22 cellular contexts compared by ENCODE assay signal in genomic region chr16:52128407-52128806, GRCh38.
DNase-seq lines count a peak whose midpoint lies in the region; ATAC-seq and TF ChIP-seq lines count a peak whose summit lies in the region.
"Had no signal": no experiment of that assay in that cellular context is flagged by ENCODE, and none has a peak within 500 bp of the region (broad histone marks: within the 10 kb centered on the region; RNA-seq: fewer than 3 reads in every experiment).

No MANE protein-coding gene starts in this region.

- no peak overlapping the region for H2BK5ac ChIP-seq in neuronal stem cell (ENCODE audit: low read length)

- H3K27me3 ChIP-seq in neuronal stem cell (ENCODE audit: control insufficient read depth in 3 of 3, insufficient read depth in 3 of 3, low read depth in 1 of 3, low read length in 3 of 3): peaks cover 0 to 6% (median 0%) of the 10 kb centered on the region in 3 experiments
- H3K27me3 ChIP-seq: BLaER1 treated with 17β-estradiol and CSF1 and Interleukin-3, amounts not matched to agents 10 nM and 100 nM; Peyer's patch had no signal

- H3K14ac ChIP-seq in neuronal stem cell (ENCODE audit: low read length): no peak overlapping the region

- no peak overlapping the region for H3K23ac ChIP-seq in neuronal stem cell (ENCODE audit: low read depth, low read length, poor library complexity)

- no CpG with 5 or more reads among the region's 3 CpGs for WGBS in neuronal stem cell (ENCODE audit: extremely low coverage in 2 of 2, insufficient read length in 2 of 2, insufficient replicate concordance in 1 of 2), 2 donors

- H3K4me3 ChIP-seq in neuronal stem cell (ENCODE audit: low read length in 2 of 2): no peak overlapping the region
- H3K4me3 ChIP-seq: BLaER1 treated with 17β-estradiol and CSF1 and Interleukin-3, amounts not matched to agents 10 nM and 100 nM; Peyer's patch had no signal

- TF ChIP-seq CTCF in GM20000 (IDR thresholded peaks at IDR 0.05; ENCODE audit: extremely low read depth, missing control alignments): no peak

- no peak overlapping the region for H2BK120ac ChIP-seq in neuronal stem cell (ENCODE audit: low read depth, low read length)

- no peak overlapping the region for H4K8ac ChIP-seq in neuronal stem cell (ENCODE audit: low read depth, low read length)

- DNase-seq in Ammon's horn (ENCODE audit: low spot score): peak; percentile 54
- DNase-seq in NCI-H2171 (lab: John Stamatoyannopoulos, UW): peak; percentile 11
- DNase-seq in globus pallidus (ENCODE audit: low spot score): peak; percentile 46
- DNase-seq in neuronal stem cell (ENCODE audit: low spot score): no peak
- no peak for DNase-seq in GM20000 (ENCODE audit: low spot score)
- DNase-seq in OCI-M1 (lab: John Stamatoyannopoulos, UW): no peak
- DNase-seq in hepatic stellate cell (ENCODE audit: low spot score): no peak
- DNase-seq: CD4-positive, alpha-beta T cell; COR-L47; DMS79 treated with DMSO at 0.1 percent for 48 hours; Karpas-422; NCI-H1092 treated with DMSO at 0.1 percent for 48 hours; NCI-H1436; NCI-H187; NCI-H2081 treated with DMSO at 0.1 percent for 48 hours; NCI-H2227 treated with DMSO at 0.1 percent for 48 hours; NCI-H526 treated with DMSO at 0.1 percent for 48 hours; Peyer's patch; SHP77 treated with DMSO at 0.1 percent for 48 hours had no signal

- H3K79me1 ChIP-seq in neuronal stem cell (ENCODE audit: low read depth, low read length): no peaks in the 10 kb centered on the region

- no peak overlapping the region for H3K9ac ChIP-seq in neuronal stem cell (ENCODE audit: low read depth, low read length, poor library complexity)
- H3K9ac ChIP-seq: BLaER1 treated with 17β-estradiol and CSF1 and Interleukin-3, amounts not matched to agents 10 nM and 100 nM had no signal

- peak overlapping the region; percentile 11 for H2AFZ ChIP-seq in neuronal stem cell (ENCODE audit: low read length)

- no peak overlapping the region for H3K4ac ChIP-seq in neuronal stem cell (ENCODE audit: low read length)

- no peaks in the 10 kb centered on the region for H3K36me3 ChIP-seq in neuronal stem cell (replicated peaks in 1 of 2; ENCODE audit: control insufficient read depth in 2 of 2, insufficient read depth in 2 of 2, low read length in 2 of 2)
- H3K36me3 ChIP-seq: BLaER1 treated with 17β-estradiol and CSF1 and Interleukin-3, amounts not matched to agents 10 nM and 100 nM; Peyer's patch had no signal

- no peak overlapping the region for H2BK12ac ChIP-seq in neuronal stem cell (ENCODE audit: low read length)

- H3K27ac ChIP-seq in neuronal stem cell (replicated peaks; ENCODE audit: low read length): no peak overlapping the region
- H3K27ac ChIP-seq: BLaER1 treated with 17β-estradiol and CSF1 and Interleukin-3, amounts not matched to agents 10 nM and 100 nM; Peyer's patch had no signal

- H3K9me3 ChIP-seq in neuronal stem cell (replicated peaks in 1 of 2; ENCODE audit: control insufficient read depth in 2 of 2, insufficient read depth in 1 of 2, low read depth in 1 of 2, low read length in 2 of 2): peaks cover 0 to 3% of the 10 kb centered on the region in 2 donors
- H3K9me3 ChIP-seq: BLaER1 treated with 17β-estradiol and CSF1 and Interleukin-3, amounts not matched to agents 10 nM and 100 nM; Peyer's patch had no signal

- no peak overlapping the region for H2BK15ac ChIP-seq in neuronal stem cell (ENCODE audit: low read length)

- ATAC-seq in GM21447 (IDR thresholded peaks at IDR 0.05; ENCODE audit: unreplicated experiment): no peak
- ATAC-seq: HepG2 had no signal

- no peak overlapping the region for H3K18ac ChIP-seq in neuronal stem cell (ENCODE audit: low read length)

- H3K4me2 ChIP-seq in neuronal stem cell (ENCODE audit: insufficient read depth, low read length, poor library complexity, severe bottlenecking): no peak overlapping the region
- H3K4me2 ChIP-seq: BLaER1 treated with 17β-estradiol and CSF1 and Interleukin-3, amounts not matched to agents 10 nM and 100 nM had no signal

- H4K91ac ChIP-seq in neuronal stem cell (ENCODE audit: low read depth, low read length, poor library complexity): no peak overlapping the region

- peaks cover 0 to 5% of the 10 kb centered on the region in 2 donors for H3K4me1 ChIP-seq in neuronal stem cell (ENCODE audit: control insufficient read depth in 2 of 2, insufficient read depth in 1 of 2, low read depth in 1 of 2, low read length in 2 of 2)
- H3K4me1 ChIP-seq: BLaER1 treated with 17β-estradiol and CSF1 and Interleukin-3, amounts not matched to agents 10 nM and 100 nM; Peyer's patch had no signal

- no peak overlapping the region for H2AK5ac ChIP-seq in neuronal stem cell (ENCODE audit: low read depth, low read length)

Comparison
In these comparisons a context has a peak if more than half of its experiments do, and no peak if none do; other contexts are left out.
1. DNase-seq: peak in Ammon's horn (single experiment), NCI-H2171 (single experiment) and globus pallidus (single experiment); none in neuronal stem cell (single experiment), GM20000 (single experiment), OCI-M1 (single experiment) and hepatic stellate cell (single experiment).